ENCODE assay signal across 20 cellular contexts in the genomic region with DNA sequence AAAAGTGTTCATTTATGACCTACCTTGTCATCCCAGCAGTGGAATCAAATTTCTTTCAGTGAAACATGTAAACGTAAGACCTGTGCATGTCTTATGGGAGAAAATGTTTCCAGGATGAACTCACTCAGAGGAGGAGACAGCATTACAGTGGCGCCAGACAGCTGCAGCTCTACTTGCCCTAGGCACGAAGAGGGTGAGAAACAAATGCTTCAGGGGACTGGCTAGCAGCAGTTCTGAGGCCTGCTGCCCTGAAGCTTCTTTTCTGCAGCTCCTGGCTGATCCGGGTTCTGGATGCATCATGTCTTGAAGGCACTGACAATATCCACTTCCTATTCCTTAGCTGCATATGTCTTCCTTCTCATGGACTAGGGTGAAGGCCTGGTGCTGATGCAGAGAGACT.
DNase-seq lines count a peak whose midpoint lies in the region; ATAC-seq, FAIRE-seq and TF ChIP-seq lines count a peak whose summit lies in the region.
"Had no signal": no experiment of that assay in that cellular context is flagged by ENCODE, and none has a peak within 500 bp of the region (broad histone marks: within the 10 kb centered on the region; RNA-seq: fewer than 3 reads in every experiment).

No MANE protein-coding gene starts in this region.

- H2AFZ ChIP-seq in H1 (ENCODE audit: low read length): no peak overlapping the region
- no peak overlapping the region for H2AFZ ChIP-seq in trophoblast cell (ENCODE audit: insufficient read depth, low read length, poor library complexity)

- no peak for ATAC-seq in HG02840 (IDR thresholded peaks at IDR 0.05; ENCODE audit: low FRiP score, unreplicated experiment)
- ATAC-seq: activated CD8-positive, alpha-beta T cell treated with anti-CD3 and anti-CD28 coated beads for 36 hours; activated T-helper 17 cell treated with anti-CD3 and anti-CD28 coated beads, Interleukin-2, amount 50 U/mL, for 72 hours; pancreas; stimulated activated naive CD8-positive, alpha-beta T cell treated with anti-CD3 and anti-CD28 coated beads, Interleukin-15, Interleukin-2, amounts not matched to agents 100 U/mL and 50 U/mL, for 24 hours had no signal

- H2AK5ac ChIP-seq in H1 (ENCODE audit: low read depth, low read length): no peak overlapping the region
- no peak overlapping the region for H2AK5ac ChIP-seq in trophoblast cell (ENCODE audit: low read length)

- TF ChIP-seq CTCF in HFFc6 (IDR thresholded peaks at IDR 0.05): no peak
- TF ChIP-seq CTCF in H1 (IDR thresholded peaks at IDR 0.05; ENCODE audit: control extremely low read depth in 1 of 3, insufficient read depth in 1 of 3, low read depth in 1 of 3, low read length in 3 of 3): no peak
- no peak for TF ChIP-seq CTCF in stomach (IDR thresholded peaks at IDR 0.05)

- H3K79me2 ChIP-seq in H1 (ENCODE audit: control insufficient read depth in 1 of 2, insufficient read depth in 2 of 2, low read length in 2 of 2) (no peaks in the 10 kb centered on the region), trophoblast cell (ENCODE audit: control insufficient read depth, insufficient read depth, low read length, poor library complexity) (no peaks in the 10 kb centered on the region)

- no peak overlapping the region for H4K8ac ChIP-seq in H1 (ENCODE audit: extremely low read depth, insufficient read depth, low read length)
- H4K8ac ChIP-seq in trophoblast cell (ENCODE audit: low read depth, low read length): no peak overlapping the region

- peak overlapping the region; percentile 29 for H2BK20ac ChIP-seq in H1 (ENCODE audit: low read length)

- peak; percentile 58 for DNase-seq in HFFc6
- peak; percentile 66 for DNase-seq in NCI-H2196 treated with DMSO at 0.1 percent for 48 hours (lab: John Stamatoyannopoulos, UW; ENCODE audit: unreplicated experiment)
- no peak for DNase-seq in H1 (ENCODE audit: low read depth in 1 of 2, low spot score in 2 of 2)
- peak; percentile 94 to 96 for DNase-seq in trophoblast cell
- no peak for DNase-seq in stomach
- DNase-seq in NCI-H446 treated with DMSO at 0.1 percent for 48 hours (lab: John Stamatoyannopoulos, UW): no peak
- DNase-seq: activated CD8-positive, alpha-beta T cell treated with anti-CD3 and anti-CD28 coated beads for 36 hours; amniotic stem cell; head of caudate nucleus; kidney glomerular epithelial cell; NCI-H2171 treated with DMSO at 0.1 percent for 48 hours; pancreas; small intestine; stimulated activated naive CD8-positive, alpha-beta T cell treated with anti-CD3 and anti-CD28 coated beads, Interleukin-15, Interleukin-2, amounts not matched to agents 100 U/mL and 50 U/mL, for 24 hours; WERI-Rb-1 had no signal

- H3K14ac ChIP-seq in H1 (ENCODE audit: insufficient read length) (no peak overlapping the region), trophoblast cell (ENCODE audit: low read length) (peak overlapping the region; percentile 76)

- no peaks in the 10 kb centered on the region for H3K79me1 ChIP-seq in H1 (ENCODE audit: low read depth, low read length)
- H3K79me1 ChIP-seq in trophoblast cell (ENCODE audit: low read length): peaks cover 21% of the 10 kb centered on the region

- H3K36me3 Mint-ChIP-seq in HFFc6 (ENCODE audit: low read depth): no peaks in the 10 kb centered on the region; the same call in 1 of the 2 replicates
- H3K36me3 Mint-ChIP-seq: CD14-positive monocyte had no signal

- FAIRE-seq in H1 (lab: Jason Lieb, UNC): no peak
- FAIRE-seq: GM12891, pancreas, small intestine had no signal

- TF ChIP-seq POLR2A in H1 (IDR thresholded peaks at IDR 0.05; ENCODE audit: control extremely low read depth in 1 of 2, low read depth in 2 of 2, low read length in 2 of 2) (no peak), stomach (IDR thresholded peaks at IDR 0.05) (no peak)

- H2BK5ac ChIP-seq in H1 (ENCODE audit: low read depth, low read length) (peak overlapping the region; percentile 31; the same call in 1 of the 2 replicates), trophoblast cell (ENCODE audit: low read depth, low read length, poor library complexity) (no peak overlapping the region)

- H3K9me3 Mint-ChIP-seq in HFFc6: no peaks in the 10 kb centered on the region
- H3K9me3 Mint-ChIP-seq: activated CD8-positive, alpha-beta T cell treated with anti-CD3 and anti-CD28 coated beads for 36 hours; activated T-helper 17 cell treated with anti-CD3 and anti-CD28 coated beads, Interleukin-2, amount 50 U/mL, for 72 hours had no signal

- H2BK12ac ChIP-seq in H1 (ENCODE audit: low read depth, low read length) (peak overlapping the region; percentile 83; the same call in 1 of the 2 replicates), trophoblast cell (ENCODE audit: low read length) (no peak overlapping the region)

- 81% methylated on average over 4 of the region's 4 CpGs; no CpG with 5 or more reads in 1 of the 2 experiments for WGBS in H1 (ENCODE audit: extremely low coverage in 1 of 2, insufficient coverage in 1 of 2, insufficient read length in 1 of 2, insufficient replicate concordance in 2 of 2, low coverage in 1 of 2, low lambda C conversion rate in 2 of 2, missing lambda C conversion rate in 1 of 2), 2 experiments
- WGBS in trophoblast cell (ENCODE audit: extremely low coverage, insufficient coverage, insufficient read length): no CpG with 5 or more reads among the region's 4 CpGs
- 68 to 76% (median 75%) methylated on average over 3 to 4 of the region's 4 CpGs for WGBS in stomach, 5 donors

- H3K27ac ChIP-seq in H1 (ENCODE audit: low read depth, low read length) (no peak overlapping the region), trophoblast cell (ENCODE audit: low read depth, low read length) (peak overlapping the region; percentile 67), stomach (peak overlapping the region in 2 of 5 donors; percentile 10 to 50)
- H3K27ac ChIP-seq: vagina, WERI-Rb-1 had no signal

- CTCF ChIA-PET in H1 (lab: Charles Lee; ENCODE audit: partially characterized antibody): interaction anchor here (0.6 to 3.0 kb wide), 10 partner anchors 9 to 375 kb away, joined by 3 to 10 read pairs (median 3); no protein-coding TSS in a partner anchor

- H3K9me3 ChIP-seq in H1 (ENCODE audit: insufficient read depth in 2 of 2, low read depth in 1 of 2, low read length in 1 of 2) (no peaks in the 10 kb centered on the region; a peak in 1 of 4 replicates), trophoblast cell (ENCODE audit: insufficient read depth, low read depth, low read length) (no peaks in the 10 kb centered on the region), stomach (no peaks in the 10 kb centered on the region)
- H3K9me3 ChIP-seq: pancreas, vagina had no signal

- H3K27me3 ChIP-seq in H1 (replicated peaks in 1 of 4; ENCODE audit: control insufficient read depth in 3 of 4, extremely low read depth in 1 of 4, insufficient read depth in 3 of 4, low read length in 3 of 4): no peaks in the 10 kb centered on the region
- H3K27me3 ChIP-seq in trophoblast cell (ENCODE audit: insufficient read depth, low read length): no peaks in the 10 kb centered on the region
- H3K27me3 ChIP-seq in stomach: no peaks in the 10 kb centered on the region
- H3K27me3 ChIP-seq: pancreas, vagina had no signal

- H3K23ac ChIP-seq in H1 (ENCODE audit: insufficient read length): no peak overlapping the region
- no peak overlapping the region for H3K23ac ChIP-seq in trophoblast cell (ENCODE audit: low read length)

- H4K20me1 ChIP-seq in H1 (replicated peaks in 1 of 2; ENCODE audit: control insufficient read depth in 1 of 2, insufficient read depth in 2 of 2, low read length in 2 of 2): no peaks in the 10 kb centered on the region

- H3K27ac Mint-ChIP-seq in HFFc6: 0 out of 2 replicates have a peak overlapping the region, but pooled peaks have one; percentile 17
- H3K27ac Mint-ChIP-seq: activated CD8-positive, alpha-beta T cell treated with anti-CD3 and anti-CD28 coated beads for 36 hours; activated T-helper 17 cell treated with anti-CD3 and anti-CD28 coated beads, Interleukin-2, amount 50 U/mL, for 72 hours; CD14-positive monocyte had no signal

- POLR2A ChIA-PET in H1 (lab: Charles Lee; ENCODE audit: partially characterized antibody): interaction anchor here (1.0 to 1.1 kb wide), 2 partner anchors 34 to 218 kb away, joined by 3 read pairs; no protein-coding TSS in a partner anchor

- intact Hi-C loops in stomach (cut with DNase I; ENCODE audit: low total_unique reads): no loop called here

- H3K9ac ChIP-seq in H1 (replicated peaks in 1 of 4; ENCODE audit: extremely low read depth in 1 of 4, low read depth in 3 of 4, low read length in 3 of 4) (no peak overlapping the region), trophoblast cell (ENCODE audit: low read length) (no peak overlapping the region)

- H2BK120ac ChIP-seq in H1 (replicated peaks; ENCODE audit: low read depth, low read length) (peak overlapping the region; percentile 73), trophoblast cell (ENCODE audit: insufficient read depth, low read length, poor library complexity) (peak overlapping the region; percentile 43)

- H3K36me3 ChIP-seq in H1 (ENCODE audit: control insufficient read depth in 2 of 4, insufficient read depth in 4 of 4, low read length in 3 of 4) (no peaks in the 10 kb centered on the region), trophoblast cell (ENCODE audit: control insufficient read depth in 1 of 2, insufficient read depth in 2 of 2, low read length in 2 of 2) (no peaks in the 10 kb centered on the region), stomach (no peaks in the 10 kb centered on the region)
- H3K36me3 ChIP-seq: vagina, WERI-Rb-1 had no signal

- TF ChIP-seq RAD21 in H1 (IDR thresholded peaks at IDR 0.05 in 1 of 2, conservative IDR thresholded peaks at IDR 0.05 in 1 of 2; ENCODE audit: low read depth in 2 of 2, low read length in 2 of 2): no peak

- no peak overlapping the region; the same call in 1 of the 2 replicates for H3K18ac ChIP-seq in H1 (ENCODE audit: extremely low read depth, low read length)
- H3K18ac ChIP-seq in trophoblast cell (ENCODE audit: low read length): no peak overlapping the region

- peak overlapping the region; percentile 37 for H4K5ac ChIP-seq in H1 (ENCODE audit: insufficient read length, low read depth, low read length)

- no peak overlapping the region for H2BK15ac ChIP-seq in H1 (ENCODE audit: low read length)

- no peak overlapping the region for H3K4me3 ChIP-seq in H1 (ENCODE audit: extremely low read depth in 1 of 4, insufficient read depth in 2 of 4, low read depth in 3 of 4, low read length in 4 of 4)
- no peak overlapping the region for H3K4me3 ChIP-seq in trophoblast cell (ENCODE audit: low read depth, low read length)
- H3K4me3 ChIP-seq in stomach: no peak overlapping the region
- H3K4me3 ChIP-seq: pancreas, vagina had no signal

- TF ChIP-seq EP300 in H1 (IDR thresholded peaks at IDR 0.05; ENCODE audit: borderline replicate concordance in 1 of 2, low read depth in 2 of 2, low read length in 2 of 2): no peak
- TF ChIP-seq EP300 in stomach (IDR thresholded peaks at IDR 0.05): no peak

- H3K56ac ChIP-seq in H1 (replicated peaks; ENCODE audit: insufficient read length, low read depth, low read length): no peak overlapping the region

- H3K4me1 ChIP-seq in H1 (replicated peaks in 1 of 4; ENCODE audit: control insufficient read depth in 3 of 4, insufficient read depth in 4 of 4, low read length in 3 of 4) (peaks cover 8 to 22% (median 19%) of the 10 kb centered on the region in 4 experiments), trophoblast cell (ENCODE audit: control insufficient read depth in 1 of 2, insufficient read depth in 2 of 2, low read length in 2 of 2) (peaks cover 25 to 35% of the 10 kb centered on the region in 2 experiments), stomach (peaks cover 4 to 15% (median 8%) of the 10 kb centered on the region in 4 donors)
- H3K4me1 ChIP-seq: vagina had no signal

- H3K4me2 ChIP-seq in H1 (ENCODE audit: insufficient read depth in 1 of 2, low read depth in 2 of 2, low read length in 2 of 2) (peak overlapping the region in 1 of 2 experiments; percentile 12; a peak in 2 of 4 replicates), trophoblast cell (ENCODE audit: low read length) (no peak overlapping the region)

- H3K4me1 Mint-ChIP-seq in HFFc6 (ENCODE audit: low read depth): peaks cover 43% of the 10 kb centered on the region
- H3K4me1 Mint-ChIP-seq: activated T-helper 17 cell treated with anti-CD3 and anti-CD28 coated beads, Interleukin-2, amount 50 U/mL, for 72 hours; CD14-positive monocyte had no signal

- no peak overlapping the region for H3K4me3 Mint-ChIP-seq in HFFc6
- H3K4me3 Mint-ChIP-seq: activated CD8-positive, alpha-beta T cell treated with anti-CD3 and anti-CD28 coated beads for 36 hours; activated T-helper 17 cell treated with anti-CD3 and anti-CD28 coated beads, Interleukin-2, amount 50 U/mL, for 72 hours; CD14-positive monocyte had no signal

- H4K91ac ChIP-seq in H1 (replicated peaks; ENCODE audit: insufficient read length, low read length) (peak overlapping the region; percentile 69), trophoblast cell (ENCODE audit: low read depth, low read length) (no peak overlapping the region)

- peak overlapping the region; percentile 63 for H3K4ac ChIP-seq in H1 (replicated peaks; ENCODE audit: insufficient read length, low read depth, low read length)
- H3K4ac ChIP-seq in trophoblast cell (ENCODE audit: low read depth, low read length): no peak overlapping the region

- H4K12ac ChIP-seq in trophoblast cell (ENCODE audit: low read depth, low read length): no peak overlapping the region

- H3K27me3 Mint-ChIP-seq in HFFc6 (ENCODE audit: insufficient read depth): peaks cover 6% of the 10 kb centered on the region

- no peaks in the 10 kb centered on the region for H3K23me2 ChIP-seq in H1 (ENCODE audit: low read depth, low read length)

Comparison
In these comparisons a context has a peak if more than half of its experiments do, and no peak if none do; other contexts are left out.
1. DNase-seq: peak in HFFc6 (single experiment), NCI-H2196 treated with DMSO at 0.1 percent for 48 hours (single experiment) and trophoblast cell (2 of 2); none in H1 (0 of 2), stomach (single experiment) and NCI-H446 treated with DMSO at 0.1 percent for 48 hours (single experiment).